24 cellular contexts compared by ENCODE assay signal in the genomic region with DNA sequence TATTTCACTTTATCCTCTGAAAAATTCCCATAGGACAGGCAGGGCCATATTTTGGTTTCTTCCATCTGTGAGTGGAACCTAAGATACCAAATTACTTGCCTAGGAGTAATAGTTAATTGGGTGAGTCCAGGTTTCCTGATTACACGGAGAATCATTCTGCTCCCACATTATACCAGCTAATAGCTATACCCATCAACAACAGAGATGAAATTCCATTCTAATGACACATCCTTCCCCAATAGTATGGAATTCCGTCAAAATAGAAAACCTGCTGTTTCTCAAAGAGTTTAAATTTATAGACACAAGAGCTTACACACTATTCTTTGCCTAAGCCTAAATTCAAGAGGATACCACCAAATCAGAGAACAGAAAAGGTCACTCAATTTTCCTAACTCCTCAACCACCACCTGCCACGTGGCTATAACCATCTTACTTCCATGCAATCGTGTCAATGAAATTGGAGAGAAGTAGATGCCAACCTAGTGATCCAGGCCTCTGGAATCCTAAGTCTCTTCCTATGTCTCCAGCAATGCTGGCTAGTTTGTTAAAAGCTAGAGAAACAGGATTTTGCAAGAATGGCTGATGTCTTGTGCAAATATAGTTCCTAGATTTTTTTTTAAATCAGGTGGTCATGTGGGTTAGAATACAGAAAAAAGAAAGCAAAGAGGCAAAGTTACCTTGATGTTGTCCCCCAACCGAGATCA.
"Had no signal": no experiment of that assay in that cellular context is flagged by ENCODE, and none has a peak within 500 bp of the region (broad histone marks: within the 10 kb centered on the region; RNA-seq: fewer than 3 reads in every experiment).

No MANE protein-coding gene starts in this region.

- H3K9me3 ChIP-seq: esophagus muscularis mucosa, heart left ventricle, psoas muscle, right atrium auricular region, spleen, tibial nerve had no signal

- H3K9ac ChIP-seq: parathyroid adenoma had no signal

- H3K4me1 Mint-ChIP-seq: endodermal cell had no signal

- H3K9me3 Mint-ChIP-seq: activated naive CD4-positive, alpha-beta T cell treated with anti-CD3 and anti-CD28 coated beads for 36 hours; activated T-helper 1 cell treated with anti-CD3 and anti-CD28 coated beads, Interleukin-12 subunit alpha, Interleukin-12 subunit beta, Interleukin-2, Interleukin-4 antibody, amounts not matched to agents 30 ng/mL and 10 ng/mL and 1 ng/mL, durations not matched to agents 14 hours and 24 hours and 36 hours; endodermal cell; immature natural killer cell; naive thymus-derived CD8-positive, alpha-beta T cell; neural crest cell had no signal

- H2AFZ ChIP-seq: parathyroid adenoma had no signal

- H3K27me3 ChIP-seq: esophagus muscularis mucosa, foreskin keratinocyte, heart left ventricle, right atrium auricular region, spleen, tibial nerve had no signal

- H3K4me3 Mint-ChIP-seq: activated CD4-positive, alpha-beta T cell treated with anti-CD3 and anti-CD28 coated beads for 36 hours; activated naive CD4-positive, alpha-beta T cell treated with anti-CD3 and anti-CD28 coated beads for 36 hours; activated T-helper 1 cell treated with anti-CD3 and anti-CD28 coated beads, Interleukin-12 subunit alpha, Interleukin-12 subunit beta, Interleukin-2, Interleukin-4 antibody, amounts not matched to agents 30 ng/mL and 10 ng/mL and 1 ng/mL, durations not matched to agents 14 hours and 24 hours and 36 hours; endodermal cell; immature natural killer cell; naive thymus-derived CD8-positive, alpha-beta T cell; neural crest cell had no signal

- H3K4me3 ChIP-seq: esophagus muscularis mucosa, heart left ventricle, psoas muscle, right atrium auricular region, spleen, tibial nerve had no signal

- H3K79me2 ChIP-seq: parathyroid adenoma had no signal

- ATAC-seq: activated CD4-positive, alpha-beta T cell treated with anti-CD3 and anti-CD28 coated beads for 36 hours; foreskin keratinocyte; heart left ventricle; left colon; naive thymus-derived CD8-positive, alpha-beta T cell; psoas muscle had no signal

- H3K27me3 Mint-ChIP-seq: activated CD4-positive, alpha-beta T cell treated with anti-CD3 and anti-CD28 coated beads for 36 hours; naive thymus-derived CD8-positive, alpha-beta T cell had no signal

- H3K27ac ChIP-seq: esophagus muscularis mucosa, foreskin keratinocyte, heart left ventricle, parathyroid adenoma, psoas muscle, right atrium auricular region, spleen, tibial nerve had no signal

- DNase-seq: activated CD4-positive, alpha-beta T cell treated with anti-CD3 and anti-CD28 coated beads for 36 hours; activated CD4-positive, CD25-positive, alpha-beta regulatory T cell; activated effector memory CD4-positive, alpha-beta T cell treated with anti-CD3 and anti-CD28 coated beads, Interleukin-2, amount 50 U/mL, for 16 hours; activated naive CD4-positive, alpha-beta T cell treated with anti-CD3 and anti-CD28 coated beads for 36 hours; amniotic stem cell; central memory CD4-positive, alpha-beta T cell; endodermal cell; foreskin keratinocyte; heart left ventricle; hypothalamus; immature natural killer cell; kidney; left colon; naive thymus-derived CD8-positive, alpha-beta T cell; occipital lobe; psoas muscle; spleen; stimulated activated naive CD4-positive, alpha-beta T cell had no signal

- H3K27ac Mint-ChIP-seq: activated CD4-positive, alpha-beta T cell treated with anti-CD3 and anti-CD28 coated beads for 36 hours; activated naive CD4-positive, alpha-beta T cell treated with anti-CD3 and anti-CD28 coated beads for 36 hours; activated T-helper 1 cell treated with anti-CD3 and anti-CD28 coated beads, Interleukin-12 subunit alpha, Interleukin-12 subunit beta, Interleukin-2, Interleukin-4 antibody, amounts not matched to agents 30 ng/mL and 10 ng/mL and 1 ng/mL, durations not matched to agents 14 hours and 24 hours and 36 hours; endodermal cell had no signal

- H3K4me1 ChIP-seq: parathyroid adenoma, psoas muscle, right atrium auricular region had no signal
